In the genomic region with DNA sequence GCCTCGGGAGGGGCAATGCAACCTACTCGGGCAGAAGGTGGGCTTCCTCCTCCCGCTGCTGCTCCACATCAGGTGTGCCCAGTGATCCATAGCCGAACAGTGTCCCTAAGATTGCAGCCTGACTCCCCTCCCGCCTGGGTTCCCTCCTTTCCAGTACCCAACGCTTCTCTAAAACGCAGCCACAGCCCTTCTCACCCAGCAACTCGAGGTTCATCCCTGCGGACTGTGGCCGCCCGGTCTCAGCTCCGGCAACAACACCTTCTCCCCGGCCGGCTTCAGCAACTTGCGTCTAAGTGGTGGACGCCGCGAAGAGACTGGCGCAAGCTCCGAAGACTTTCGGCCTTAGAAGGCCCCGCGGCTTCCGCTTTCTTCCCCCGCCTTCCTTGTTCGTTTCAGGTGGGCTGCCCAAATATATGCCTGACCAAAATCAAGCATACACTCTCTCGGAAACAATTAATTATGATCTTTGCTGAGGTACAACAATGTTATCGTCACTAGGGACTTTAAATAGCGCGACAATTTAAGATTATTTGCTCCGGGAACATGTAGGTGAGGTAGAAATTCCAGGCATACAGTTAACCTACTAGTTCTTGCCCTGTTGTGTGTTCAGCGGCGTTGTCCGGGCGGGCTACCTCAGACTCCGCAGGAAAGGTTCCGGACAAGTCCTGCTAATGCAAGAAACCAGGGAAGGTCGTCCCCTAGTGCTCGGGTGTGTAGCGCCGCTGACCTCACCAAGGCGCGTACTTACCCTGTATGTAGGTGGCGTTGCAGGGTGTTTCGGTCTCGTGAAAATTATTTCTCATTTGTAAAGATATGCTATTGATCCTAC, we compare ENCODE assay signal across 8 cellular contexts. TPM values are rescaled to one million over a fixed set of nuclear protein-coding genes. Genes with fewer than 3 reads are reported as not detected.
A peak's percentile ranks its signal among the peaks of the same experiment; 100 is the strongest.
DNase-seq lines count a peak whose midpoint lies in the region; ATAC-seq and TF ChIP-seq lines count a peak whose summit lies in the region.

A gene with protein sequence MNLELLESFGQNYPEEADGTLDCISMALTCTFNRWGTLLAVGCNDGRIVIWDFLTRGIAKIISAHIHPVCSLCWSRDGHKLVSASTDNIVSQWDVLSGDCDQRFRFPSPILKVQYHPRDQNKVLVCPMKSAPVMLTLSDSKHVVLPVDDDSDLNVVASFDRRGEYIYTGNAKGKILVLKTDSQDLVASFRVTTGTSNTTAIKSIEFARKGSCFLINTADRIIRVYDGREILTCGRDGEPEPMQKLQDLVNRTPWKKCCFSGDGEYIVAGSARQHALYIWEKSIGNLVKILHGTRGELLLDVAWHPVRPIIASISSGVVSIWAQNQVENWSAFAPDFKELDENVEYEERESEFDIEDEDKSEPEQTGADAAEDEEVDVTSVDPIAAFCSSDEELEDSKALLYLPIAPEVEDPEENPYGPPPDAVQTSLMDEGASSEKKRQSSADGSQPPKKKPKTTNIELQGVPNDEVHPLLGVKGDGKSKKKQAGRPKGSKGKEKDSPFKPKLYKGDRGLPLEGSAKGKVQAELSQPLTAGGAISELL (minus strand): TSS at position 319 of the 829 bp plus-strand sequence. CDS start 105 bp downstream, at position 214.

- peak within 1 kb of the TSS; percentile 93 for H3K4me2 ChIP-seq in GM23248 (ENCODE audit: unreplicated experiment)

- 1% methylated on average over 46 of the region's 46 CpGs for WGBS in GM23248 (ENCODE audit: low coverage in 1 of 2, low lambda C conversion rate in 2 of 2, missing lambda C conversion rate in 2 of 2), 2 experiments

- no peaks in the 10 kb centered on the region for H3K9me3 Mint-ChIP-seq in activated T-helper 17 cell treated with anti-CD3 and anti-CD28 coated beads, Interleukin-2, amount 50 U/mL, for 72 hours
- H3K9me3 Mint-ChIP-seq in natural killer cell = no peaks in the 10 kb centered on the region

- no peaks in the 10 kb centered on the region for H3K27me3 Mint-ChIP-seq in activated T-helper 17 cell treated with anti-CD3 and anti-CD28 coated beads, Interleukin-2, amount 50 U/mL, for 72 hours
- no peaks in the 10 kb centered on the region for H3K27me3 Mint-ChIP-seq in natural killer cell (ENCODE audit: low read depth in 2 of 2)

- H4K20me1 ChIP-seq in GM23248 (ENCODE audit: insufficient read depth) = no peaks in the 10 kb centered on the region

- no peaks in the 10 kb centered on the region for H3K9me3 ChIP-seq in GM23248 (ENCODE audit: low read depth)

- no peaks in the 10 kb centered on the region for H3K9me2 ChIP-seq in GM23248 (ENCODE audit: insufficient read depth)

- ATAC-seq in activated T-helper 17 cell treated with anti-CD3 and anti-CD28 coated beads, Interleukin-2, amount 50 U/mL, for 72 hours (replicated peaks) = peak; percentile 99
- peak; percentile 93 to 98 (median 93) for ATAC-seq in natural killer cell
- ATAC-seq in stimulated activated naive CD8-positive, alpha-beta T cell treated with anti-CD3 and anti-CD28 coated beads, Interleukin-15, Interleukin-2, amounts not matched to agents 100 U/mL and 50 U/mL, for 24 hours = peak; percentile 99

- peak within 1 kb of the TSS; percentile 99 for H2AFZ ChIP-seq in GM23248

- peak within 1 kb of the TSS; percentile 97 for H3K4me3 ChIP-seq in GM23248
- peak within 1 kb of the TSS; percentile 97 for H3K4me3 ChIP-seq in fibroblast of mammary gland (ENCODE audit: control insufficient read depth, low read depth, low read length)

- peaks cover 24% of the 10 kb centered on the region for H3K4me1 Mint-ChIP-seq in activated T-helper 17 cell treated with anti-CD3 and anti-CD28 coated beads, Interleukin-2, amount 50 U/mL, for 72 hours
- peaks cover 37 to 42% of the 10 kb centered on the region in 2 donors for H3K4me1 Mint-ChIP-seq in natural killer cell

- peaks cover 17% of the 10 kb centered on the region for H3K4me1 ChIP-seq in GM23248 (ENCODE audit: insufficient read depth)

- intact Hi-C loops in natural killer cell (cut with micrococcal nuclease) = loop anchor here (1.0 to 5.0 kb wide), 2 partner anchors 89 to 190 kb away; a partner anchor contains a TSS

- no peaks in the 10 kb centered on the region for H3K27me3 ChIP-seq in GM23248 (replicated peaks; ENCODE audit: insufficient read depth)

- H3K36me3 Mint-ChIP-seq in activated T-helper 17 cell treated with anti-CD3 and anti-CD28 coated beads, Interleukin-2, amount 50 U/mL, for 72 hours (ENCODE audit: low read depth) = peaks cover 35% of the 10 kb centered on the region
- no peaks in the 10 kb centered on the region for H3K36me3 Mint-ChIP-seq in natural killer cell

- DNase-seq in EH (ENCODE audit: low read depth) (peak; percentile 96), GM23248 (peak; percentile 98), LHCN-M2 (ENCODE audit: low read depth) (peak; percentile 95), RPMI8226 (peak; percentile 99), fibroblast of mammary gland (ENCODE audit: low read depth) (peak; percentile 98), natural killer cell (peak; percentile 96)
- peak; percentile 95 for DNase-seq in stimulated activated naive CD8-positive, alpha-beta T cell treated with anti-CD3 and anti-CD28 coated beads, Interleukin-15, Interleukin-2, amounts not matched to agents 100 U/mL and 50 U/mL, for 24 hours

- H3K9ac ChIP-seq in GM23248 = peak within 1 kb of the TSS; percentile 91

- in situ Hi-C loops in GM23248 (cut with MboI) = no loop called here

- peak within 1 kb of the TSS; percentile 99 for H3K27ac Mint-ChIP-seq in activated T-helper 17 cell treated with anti-CD3 and anti-CD28 coated beads, Interleukin-2, amount 50 U/mL, for 72 hours
- H3K27ac Mint-ChIP-seq in natural killer cell = peak within 1 kb of the TSS; percentile 99 to 100

- peaks cover 2% of the 10 kb centered on the region; the same call in 1 of the 2 replicates for H3K36me3 ChIP-seq in GM23248 (ENCODE audit: low read depth)

- H3K4me3 Mint-ChIP-seq in activated T-helper 17 cell treated with anti-CD3 and anti-CD28 coated beads, Interleukin-2, amount 50 U/mL, for 72 hours = peak within 1 kb of the TSS; percentile 98
- H3K4me3 Mint-ChIP-seq in natural killer cell = peak within 1 kb of the TSS; percentile 100

- peak; percentile 78 for TF ChIP-seq CTCF in fibroblast of mammary gland (conservative IDR thresholded peaks at IDR 0.05; ENCODE audit: control insufficient read depth, insufficient read depth, low read depth, low read length)
- TF ChIP-seq CTCF in natural killer cell (IDR thresholded peaks at IDR 0.05) = peak; percentile 46

- peaks cover 48% of the 10 kb centered on the region for H3K79me2 ChIP-seq in GM23248 (ENCODE audit: insufficient read depth)

- peak within 1 kb of the TSS; percentile 86 for H3K27ac ChIP-seq in GM23248

- H3F3A ChIP-seq in GM23248 (ENCODE audit: insufficient read depth) = peaks cover 10% of the 10 kb centered on the region

RNA-seq across cellular contexts. Expression of the gene that starts here (rescaled TPM):
- total RNA-seq in GM23248 (2014; rRNA removed; shearing (Covaris generic)) = 14.3 and 30.2 TPM in 2 replicates
- polyA plus RNA-seq in GM23248 (2016; fragmentation: Nextera tagmentation; extraction: Ambion mirVana) = 13.6 and 14.7 TPM in 2 replicates
- total RNA-seq in LHCN-M2 (2014; rRNA removed) (18.0 and 20.5 TPM in 2 replicates), natural killer cell (10 to 100 TPM; 13.9 to 18.2 (median 17.8) TPM)
- 6.7 TPM for polyA plus RNA-seq in LHCN-M2 (2012)
- 10 to 100 TPM; 14.6 to 23.5 TPM for total RNA-seq in activated T-helper 17 cell treated with anti-CD3 and anti-CD28 coated beads, Interleukin-2, amount 50 U/mL, for 72 hours

Comparison
In these comparisons a context has a peak if more than half of its experiments do, and no peak if none do; other contexts are left out.
1. Peak in every context shown above with its lines: DNase-seq, ATAC-seq, H3K4me3 ChIP-seq and H3K27ac ChIP-seq.